1 cellular context compared by ENCODE assay signal in the genomic region with DNA sequence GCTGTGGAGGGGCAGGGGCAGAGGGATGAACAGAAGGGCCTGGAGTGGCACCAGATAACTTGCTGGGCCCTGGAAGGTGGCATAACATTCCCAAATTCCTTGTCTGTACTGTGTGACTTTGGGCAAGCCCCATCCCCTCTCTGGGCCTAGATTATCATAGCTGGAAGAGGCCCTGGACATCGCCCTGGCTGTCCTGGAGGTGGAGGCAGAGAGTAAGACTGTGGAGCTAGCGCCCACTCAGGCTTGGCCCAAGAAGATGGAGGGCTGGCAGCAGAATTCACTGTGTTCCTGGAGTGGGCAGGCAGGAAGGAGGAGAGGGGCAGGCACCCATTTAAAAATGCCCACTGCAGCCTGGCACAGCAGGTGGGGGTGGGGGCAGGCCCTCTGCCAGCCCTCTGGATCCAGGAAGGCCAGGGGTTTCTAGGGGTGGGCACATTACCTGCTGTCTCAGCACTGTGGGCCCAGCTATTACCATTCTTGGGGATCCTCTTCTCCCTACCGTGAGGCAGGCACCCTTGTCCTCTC.
TF ChIP-seq lines count a peak whose summit lies in the region.

No MANE protein-coding gene starts in this region.

TF ChIP-seq in endothelial cell of umbilical vein, 7 proteins besides CTCF, POLR2A, EP300 and RAD21 (continued from another document):
- TF ChIP-seq, protein P1, sequence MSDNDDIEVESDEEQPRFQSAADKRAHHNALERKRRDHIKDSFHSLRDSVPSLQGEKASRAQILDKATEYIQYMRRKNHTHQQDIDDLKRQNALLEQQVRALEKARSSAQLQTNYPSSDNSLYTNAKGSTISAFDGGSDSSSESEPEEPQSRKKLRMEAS (IDR thresholded peaks at IDR 0.05; ENCODE audit: insufficient read depth, insufficient read length): no peak
